In genomic region chr18:36766836-36767235, GRCh38 we compare ENCODE assay signal across 35 cellular contexts.
"Had no signal": no experiment of that assay in that cellular context is flagged by ENCODE, and none has a peak within 500 bp of the region (broad histone marks: within the 10 kb centered on the region; RNA-seq: fewer than 3 reads in every experiment).

No MANE protein-coding gene starts in this region.

- H3K9me3 Mint-ChIP-seq: activated B cell treated with CpG ODN at 0.5 μM for 24 hours; activated CD4-positive, alpha-beta memory T cell treated with anti-CD3 and anti-CD28 coated beads for 36 hours; activated CD4-positive, alpha-beta T cell treated with anti-CD3 and anti-CD28 coated beads, Interleukin-2, amount 10 ng/mL, durations not matched to agents 24 days and 14 days; activated CD8-positive, alpha-beta T cell treated with anti-CD3 and anti-CD28 coated beads for 36 hours; activated naive CD4-positive, alpha-beta T cell treated with anti-CD3 and anti-CD28 coated beads for 36 hours; activated naive CD4-positive, alpha-beta T cell treated with anti-CD3 and anti-CD28 coated beads, Interleukin-2, amount 50 U/mL, for 72 hours; activated naive CD8-positive, alpha-beta T cell treated with anti-CD3 and anti-CD28 coated beads for 36 hours; activated T-cell treated with anti-CD3 and anti-CD28 coated beads, Interleukin-2, amount 50 U/mL, for 4 hours; activated T-cell treated with anti-CD3 and anti-CD28 coated beads, Interleukin-2, amount 50 U/mL, for 72 hours; activated T-helper 1 cell treated with anti-CD3 and anti-CD28 coated beads, Interleukin-12 subunit alpha, Interleukin-12 subunit beta, Interleukin-2, Interleukin-4 antibody, amounts not matched to agents 30 ng/mL and 10 ng/mL and 1 ng/mL, durations not matched to agents 14 hours and 24 hours and 36 hours; activated T-helper 17 cell treated with anti-CD3 and anti-CD28 coated beads, Interleukin-2, amount 50 U/mL, for 72 hours; brain; central memory CD8-positive, alpha-beta T cell had no signal

- ATAC-seq: activated CD8-positive, alpha-beta T cell treated with anti-CD3 and anti-CD28 coated beads for 36 hours; activated naive CD4-positive, alpha-beta T cell treated with anti-CD3 and anti-CD28 coated beads, Interleukin-2, amount 50 U/mL, for 72 hours; activated T-cell treated with anti-CD3 and anti-CD28 coated beads, Interleukin-2, amount 50 U/mL, for 4 hours; activated T-cell treated with anti-CD3 and anti-CD28 coated beads, Interleukin-2, amount 50 U/mL, for 72 hours; activated T-helper 17 cell treated with anti-CD3 and anti-CD28 coated beads, Interleukin-2, amount 50 U/mL, for 72 hours had no signal

- H3K4me3 Mint-ChIP-seq: activated B cell treated with CpG ODN at 0.5 μM for 24 hours; activated CD4-positive, alpha-beta memory T cell treated with anti-CD3 and anti-CD28 coated beads for 36 hours; activated CD4-positive, alpha-beta T cell treated with anti-CD3 and anti-CD28 coated beads, Interleukin-2, amount 10 ng/mL, durations not matched to agents 24 days and 14 days; activated CD8-positive, alpha-beta T cell treated with anti-CD3 and anti-CD28 coated beads for 36 hours; activated naive CD4-positive, alpha-beta T cell treated with anti-CD3 and anti-CD28 coated beads for 36 hours; activated naive CD8-positive, alpha-beta T cell treated with anti-CD3 and anti-CD28 coated beads for 36 hours; activated T-cell treated with anti-CD3 and anti-CD28 coated beads, Interleukin-2, amount 50 U/mL, for 4 hours; activated T-cell treated with anti-CD3 and anti-CD28 coated beads, Interleukin-2, amount 50 U/mL, for 72 hours; activated T-helper 1 cell treated with anti-CD3 and anti-CD28 coated beads, Interleukin-12 subunit alpha, Interleukin-12 subunit beta, Interleukin-2, Interleukin-4 antibody, amounts not matched to agents 30 ng/mL and 10 ng/mL and 1 ng/mL, durations not matched to agents 14 hours and 24 hours and 36 hours; activated T-helper 17 cell treated with anti-CD3 and anti-CD28 coated beads, Interleukin-2, amount 50 U/mL, for 72 hours; brain; central memory CD8-positive, alpha-beta T cell; T-helper 1 cell treated with Interleukin-12 subunit alpha and Interleukin-12 subunit beta and Interleukin-4 antibody, amounts not matched to agents 30 μg/mL and 1 μg/mL, for 36 hours; T-helper 2 cell treated with Interferon-gamma antibody and Interleukin-4, amounts not matched to agents 5 μg/mL and 100 μg/mL, for 36 hours had no signal

- H3K27ac Mint-ChIP-seq: activated B cell treated with CpG ODN at 0.5 μM for 24 hours; activated CD4-positive, alpha-beta memory T cell treated with anti-CD3 and anti-CD28 coated beads for 36 hours; activated CD4-positive, alpha-beta T cell treated with anti-CD3 and anti-CD28 coated beads, Interleukin-2, amount 10 ng/mL, durations not matched to agents 24 days and 14 days; activated CD8-positive, alpha-beta T cell treated with anti-CD3 and anti-CD28 coated beads for 36 hours; activated naive CD4-positive, alpha-beta T cell treated with anti-CD3 and anti-CD28 coated beads for 36 hours; activated naive CD4-positive, alpha-beta T cell treated with anti-CD3 and anti-CD28 coated beads, Interleukin-2, amount 50 U/mL, for 72 hours; activated naive CD8-positive, alpha-beta T cell treated with anti-CD3 and anti-CD28 coated beads for 36 hours; activated T-cell treated with anti-CD3 and anti-CD28 coated beads, Interleukin-2, amount 50 U/mL, for 72 hours; activated T-helper 1 cell treated with anti-CD3 and anti-CD28 coated beads, Interleukin-12 subunit alpha, Interleukin-12 subunit beta, Interleukin-2, Interleukin-4 antibody, amounts not matched to agents 30 ng/mL and 10 ng/mL and 1 ng/mL, durations not matched to agents 14 hours and 24 hours and 36 hours; activated T-helper 17 cell treated with anti-CD3 and anti-CD28 coated beads, Interleukin-2, amount 50 U/mL, for 72 hours; brain; T-helper 1 cell treated with Interleukin-12 subunit alpha and Interleukin-12 subunit beta and Interleukin-4 antibody, amounts not matched to agents 30 μg/mL and 1 μg/mL, for 36 hours; T-helper 2 cell treated with Interferon-gamma antibody and Interleukin-4, amounts not matched to agents 5 μg/mL and 100 μg/mL, for 36 hours had no signal

- H3K4me1 Mint-ChIP-seq: activated naive CD8-positive, alpha-beta T cell treated with anti-CD3 and anti-CD28 coated beads for 36 hours had no signal

- H3K36me3 Mint-ChIP-seq: activated CD4-positive, alpha-beta memory T cell treated with anti-CD3 and anti-CD28 coated beads for 36 hours; activated naive CD4-positive, alpha-beta T cell treated with anti-CD3 and anti-CD28 coated beads, Interleukin-2, amount 50 U/mL, for 72 hours had no signal

- H3K9me3 ChIP-seq: adrenal gland had no signal

- DNase-seq: activated B cell treated with CpG ODN at 0.5 μM for 24 hours; activated CD4-positive, alpha-beta memory T cell treated with anti-CD3 and anti-CD28 coated beads for 36 hours; activated CD4-positive, alpha-beta T cell treated with anti-CD3 and anti-CD28 coated beads for 4 hours; activated CD4-positive, alpha-beta T cell treated with anti-CD3 and anti-CD28 coated beads, Interleukin-2, amount 10 ng/mL, durations not matched to agents 24 days and 14 days; activated CD4-positive, alpha-beta T cell treated with anti-CD3 and anti-CD28 coated beads, Interleukin-2, amount 50 U/mL, for 1 hour; activated CD4-positive, alpha-beta T cell treated with anti-CD3 and anti-CD28 coated beads, Interleukin-2, amount 50 U/mL, for 4 hours; activated CD4-positive, CD25-positive, alpha-beta regulatory T cell treated with anti-CD3 and anti-CD28 coated beads, Interleukin-2, amount 50 U/mL, for 72 hours; activated CD8-positive, alpha-beta memory T cell treated with anti-CD3 and anti-CD28 coated beads, Interleukin-2, amount 50 U/mL, for 4 hours; activated CD8-positive, alpha-beta T cell treated with anti-CD3 and anti-CD28 coated beads for 36 hours; activated effector memory CD4-positive, alpha-beta T cell treated with anti-CD3 and anti-CD28 coated beads, Interleukin-2, amount 50 U/mL, for 16 hours; activated gamma-delta T cell treated with Interleukin-2 at 50 U/mL for 16 hours; activated naive CD4-positive, alpha-beta T cell; activated naive CD4-positive, alpha-beta T cell treated with anti-CD3 and anti-CD28 coated beads for 36 hours; activated naive CD4-positive, alpha-beta T cell treated with anti-CD3 and anti-CD28 coated beads, Interleukin-2, amount 50 U/mL, for 16 hours; activated naive CD8-positive, alpha-beta T cell treated with anti-CD3 and anti-CD28 coated beads for 36 hours; activated T-cell treated with anti-CD3 and anti-CD28 coated beads for 4 hours; activated T-cell treated with anti-CD3 and anti-CD28 coated beads, Interleukin-2, amount 50 U/mL, for 1 hour; activated T-cell treated with anti-CD3 and anti-CD28 coated beads, Interleukin-2, amount 50 U/mL, for 4 hours; activated T-cell treated with anti-CD3 and anti-CD28 coated beads, Interleukin-2, amount 50 U/mL, for 72 hours; adrenal gland; amniotic stem cell; caudate nucleus; cerebellar nuclear complex; T-helper 2 cell; T-helper 9 cell had no signal

- H3K4me1 ChIP-seq: adrenal gland, ascending aorta had no signal

- H3K27ac ChIP-seq: adrenal gland, cardiac muscle cell, VCaP had no signal

- H3K4me3 ChIP-seq: adrenal gland, ascending aorta, cardiac muscle cell had no signal

- H3K27me3 Mint-ChIP-seq: activated B cell treated with CpG ODN at 0.5 μM for 24 hours; activated CD4-positive, alpha-beta memory T cell treated with anti-CD3 and anti-CD28 coated beads for 36 hours; activated CD4-positive, alpha-beta T cell treated with anti-CD3 and anti-CD28 coated beads, Interleukin-2, amount 10 ng/mL, durations not matched to agents 24 days and 14 days; brain had no signal

- H3K36me3 ChIP-seq: adrenal gland had no signal
